In genomic region chr9:20304001-20304400, GRCh38 we compare ENCODE assay signal across 1 cellular context.
TF ChIP-seq lines count a peak whose summit lies in the region.

No MANE protein-coding gene starts in this region.

TF ChIP-seq in GM23338, 12 proteins besides CTCF, POLR2A, EP300 and RAD21 (continued from another document):
- TF ChIP-seq ZNF462 (CRISPR knock-in tag; IDR thresholded peaks at IDR 0.05), result no peak
- TF ChIP-seq STAT1 (IDR thresholded peaks at IDR 0.05; ENCODE audit: unreplicated experiment), result no peak
- no peak for TF ChIP-seq ZNF114 (CRISPR knock-in tag; IDR thresholded peaks at IDR 0.05)
